ENCODE assay signal across 14 cellular contexts in the genomic region with DNA sequence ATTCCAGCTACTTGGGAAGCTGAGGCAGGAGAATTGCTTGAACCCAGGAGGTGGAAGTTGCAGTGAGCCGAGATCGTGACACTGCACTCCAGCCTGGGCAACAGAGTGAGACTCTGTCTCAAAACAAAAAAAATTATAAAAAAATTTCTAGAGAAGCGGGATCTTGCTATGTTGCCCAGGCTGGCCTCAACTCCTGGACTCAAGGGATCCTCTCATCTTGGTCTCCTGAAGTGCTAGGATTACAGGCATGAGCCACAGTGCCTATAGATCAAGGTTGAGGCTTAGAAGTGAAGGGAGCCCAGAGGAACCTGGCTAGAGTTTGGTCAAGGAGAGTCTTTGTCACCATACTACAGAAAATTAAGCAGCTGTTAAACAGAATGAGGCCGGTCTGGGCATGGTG. TPM values are rescaled to one million over a fixed set of nuclear protein-coding genes. Genes with fewer than 3 reads are reported as not detected.
DNase-seq lines count a peak whose midpoint lies in the region; ATAC-seq, FAIRE-seq and TF ChIP-seq lines count a peak whose summit lies in the region.
"Had no signal": no experiment of that assay in that cellular context is flagged by ENCODE, and none has a peak within 500 bp of the region (broad histone marks: within the 10 kb centered on the region; RNA-seq: fewer than 3 reads in every experiment).

No MANE protein-coding gene starts in this region.

- FAIRE-seq in kidney (lab: Jason Lieb, UNC), result no peak
- FAIRE-seq: frontal cortex had no signal

- H3K9ac ChIP-seq in SU-DHL-6 (ENCODE audit: low read length) (no peak overlapping the region), kidney (ENCODE audit: low read length in 2 of 2) (no peak overlapping the region)

- peaks cover 23% of the 10 kb centered on the region for H3K79me2 ChIP-seq in SU-DHL-6 (ENCODE audit: insufficient read depth, low read length)

- H2AFZ ChIP-seq in SU-DHL-6 (ENCODE audit: low read depth, low read length, severe bottlenecking), result no peak overlapping the region

- no peak for DNase-seq in stimulated activated naive CD8-positive, alpha-beta T cell treated with anti-CD3 and anti-CD28 coated beads, Interleukin-15, Interleukin-2, amounts not matched to agents 100 U/mL and 50 U/mL, for 24 hours
- no peak for DNase-seq in immature natural killer cell
- no peak for DNase-seq in stimulated activated CD4-positive, alpha-beta T cell treated with anti-CD3 and anti-CD28 coated beads, Interleukin-2, amount 100 ng/mL, for 24 hours
- no peak for DNase-seq in kidney
- DNase-seq: BE2C, kidney glomerular epithelial cell, NCI-H1436 treated with DMSO at 0.1 percent for 48 hours, NCI-H526, occipital lobe had no signal

- H3K36me3 ChIP-seq in SU-DHL-6 (ENCODE audit: low read length), result peaks cover 3% of the 10 kb centered on the region; the same call in 1 of the 2 replicates
- H3K36me3 ChIP-seq in kidney (ENCODE audit: control insufficient read depth in 1 of 2, insufficient read depth in 2 of 2, low read length in 2 of 2), result peaks cover 0 to 4% of the 10 kb centered on the region in 2 donors

- H3K27ac ChIP-seq in SU-DHL-6 (ENCODE audit: low read depth, low read length) (no peak overlapping the region), kidney (ENCODE audit: low read depth in 2 of 2, low read length in 2 of 2) (no peak overlapping the region)

- H3K4me2 ChIP-seq in SU-DHL-6 (ENCODE audit: low read depth, low read length, poor library complexity, severe bottlenecking), result peak overlapping the region; percentile 98

- no peaks in the 10 kb centered on the region for H4K20me1 ChIP-seq in SU-DHL-6 (ENCODE audit: low read depth, low read length)

- TF ChIP-seq CTCF in SU-DHL-6 (IDR thresholded peaks at IDR 0.05; ENCODE audit: insufficient read depth, low read length, poor library complexity, severe bottlenecking) (no peak), kidney (IDR thresholded peaks at IDR 0.05; ENCODE audit: borderline replicate concordance, extremely low read depth, insufficient read depth) (no peak)

- H3K9me3 Mint-ChIP-seq in stimulated activated naive CD8-positive, alpha-beta T cell treated with anti-CD3 and anti-CD28 coated beads, Interleukin-15, Interleukin-2, amounts not matched to agents 100 ng/mL and 50 ng/mL, for 24 hours, result no peaks in the 10 kb centered on the region
- no peaks in the 10 kb centered on the region for H3K9me3 Mint-ChIP-seq in immature natural killer cell

- intact Hi-C loops in kidney (cut with DNase I), result no loop called here

- H3K4me1 ChIP-seq in kidney (ENCODE audit: control insufficient read depth in 1 of 2, insufficient read depth in 1 of 2, low read depth in 1 of 2, low read length in 2 of 2), result peaks cover 0 to 3% of the 10 kb centered on the region in 2 donors
- H3K4me1 ChIP-seq: BE2C had no signal

- peaks cover 36% of the 10 kb centered on the region for H3K4me1 Mint-ChIP-seq in stimulated activated naive CD8-positive, alpha-beta T cell treated with anti-CD3 and anti-CD28 coated beads, Interleukin-15, Interleukin-2, amounts not matched to agents 100 ng/mL and 50 ng/mL, for 24 hours (ENCODE audit: low read depth)
- peaks cover 30 to 37% of the 10 kb centered on the region in 2 donors for H3K4me1 Mint-ChIP-seq in immature natural killer cell

- H3K27me3 ChIP-seq in SU-DHL-6 (ENCODE audit: low read length), result no peaks in the 10 kb centered on the region
- H3K27me3 ChIP-seq: BE2C had no signal

- H3K27ac Mint-ChIP-seq in stimulated activated naive CD8-positive, alpha-beta T cell treated with anti-CD3 and anti-CD28 coated beads, Interleukin-15, Interleukin-2, amounts not matched to agents 100 ng/mL and 50 ng/mL, for 24 hours, result peak overlapping the region; percentile 99
- peak overlapping the region in 5 of 6 donors; percentile 53 to 77 (median 64) for H3K27ac Mint-ChIP-seq in immature natural killer cell

- ATAC-seq in stimulated activated naive CD8-positive, alpha-beta T cell treated with anti-CD3 and anti-CD28 coated beads, Interleukin-15, Interleukin-2, amounts not matched to agents 100 U/mL and 50 U/mL, for 24 hours, result no peak
- ATAC-seq in GM19351 (IDR thresholded peaks at IDR 0.05; ENCODE audit: unreplicated experiment) (no peak), GM19397 (IDR thresholded peaks at IDR 0.05; ENCODE audit: unreplicated experiment) (no peak)

- no peaks in the 10 kb centered on the region for H3K9me2 ChIP-seq in SU-DHL-6 (replicated peaks; ENCODE audit: insufficient read depth, low read length)

- H3K9me3 ChIP-seq in SU-DHL-6 (ENCODE audit: insufficient read depth, low read length) (no peaks in the 10 kb centered on the region), kidney (ENCODE audit: control insufficient read depth in 1 of 2, low read length in 2 of 2) (no peaks in the 10 kb centered on the region)
- H3K9me3 ChIP-seq: BE2C had no signal

- peak overlapping the region; percentile 96 for H3K4me3 Mint-ChIP-seq in stimulated activated naive CD8-positive, alpha-beta T cell treated with anti-CD3 and anti-CD28 coated beads, Interleukin-15, Interleukin-2, amounts not matched to agents 100 ng/mL and 50 ng/mL, for 24 hours
- peak overlapping the region; percentile 75 to 99 (median 99) for H3K4me3 Mint-ChIP-seq in immature natural killer cell

- H3K4me3 ChIP-seq in SU-DHL-6 (ENCODE audit: insufficient read depth, low read length, poor library complexity, severe bottlenecking), result no peak overlapping the region
- no peak overlapping the region for H3K4me3 ChIP-seq in kidney (ENCODE audit: low read length in 2 of 2)

- peaks cover 28% of the 10 kb centered on the region for H3K36me3 Mint-ChIP-seq in stimulated activated naive CD8-positive, alpha-beta T cell treated with anti-CD3 and anti-CD28 coated beads, Interleukin-15, Interleukin-2, amounts not matched to agents 100 ng/mL and 50 ng/mL, for 24 hours (ENCODE audit: low read depth)
- peaks cover 4 to 14% (median 5%) of the 10 kb centered on the region in 3 donors for H3K36me3 Mint-ChIP-seq in immature natural killer cell

- H3K27me3 Mint-ChIP-seq in stimulated activated naive CD8-positive, alpha-beta T cell treated with anti-CD3 and anti-CD28 coated beads, Interleukin-15, Interleukin-2, amounts not matched to agents 100 ng/mL and 50 ng/mL, for 24 hours, result no peaks in the 10 kb centered on the region
- H3K27me3 Mint-ChIP-seq in immature natural killer cell (ENCODE audit: low read depth in 3 of 3), result peaks cover 6 to 12% (median 7%) of the 10 kb centered on the region in 3 donors

- H3F3A ChIP-seq in SU-DHL-6 (ENCODE audit: insufficient read depth), result 0 out of 2 replicates have a peak, but pooled peaks cover 7% of the 10 kb centered on the region

RNA-seq across cellular contexts. Expression of a gene that starts 1.4 kb away (rescaled TPM):
- polyA plus RNA-seq in immature natural killer cell (10 to 100 TPM; 39.0 to 65.3 (median 45.7) TPM), kidney (ENCODE audit: insufficient read depth, low read depth, low replicate concordance) (10.2 TPM)
- total RNA-seq in kidney, result 26.4 TPM

RNA-seq across cellular contexts. Expression of a gene that starts 17.7 kb away (rescaled TPM):
- 10 to 100 TPM in 2 of 3 donors, 1 to 10 TPM in 1; 5.3 to 12.8 (median 11.3) TPM for polyA plus RNA-seq in immature natural killer cell
- total RNA-seq in kidney, result 37.7 TPM
- polyA plus RNA-seq in kidney (ENCODE audit: insufficient read depth, low read depth, low replicate concordance), result 234 TPM

Comparison
In these comparisons a context has a peak if more than half of its experiments do, and no peak if none do; other contexts are left out.
1. RNA of a gene that starts 17.7 kb away (polyA plus RNA-seq): 234 TPM in kidney (single experiment); 5.3 to 12.8 TPM in immature natural killer cell; every median in the first group is over 10 times any median in the second.